Comparison of ENCODE assay signal across 1 cellular context in the genomic region with DNA sequence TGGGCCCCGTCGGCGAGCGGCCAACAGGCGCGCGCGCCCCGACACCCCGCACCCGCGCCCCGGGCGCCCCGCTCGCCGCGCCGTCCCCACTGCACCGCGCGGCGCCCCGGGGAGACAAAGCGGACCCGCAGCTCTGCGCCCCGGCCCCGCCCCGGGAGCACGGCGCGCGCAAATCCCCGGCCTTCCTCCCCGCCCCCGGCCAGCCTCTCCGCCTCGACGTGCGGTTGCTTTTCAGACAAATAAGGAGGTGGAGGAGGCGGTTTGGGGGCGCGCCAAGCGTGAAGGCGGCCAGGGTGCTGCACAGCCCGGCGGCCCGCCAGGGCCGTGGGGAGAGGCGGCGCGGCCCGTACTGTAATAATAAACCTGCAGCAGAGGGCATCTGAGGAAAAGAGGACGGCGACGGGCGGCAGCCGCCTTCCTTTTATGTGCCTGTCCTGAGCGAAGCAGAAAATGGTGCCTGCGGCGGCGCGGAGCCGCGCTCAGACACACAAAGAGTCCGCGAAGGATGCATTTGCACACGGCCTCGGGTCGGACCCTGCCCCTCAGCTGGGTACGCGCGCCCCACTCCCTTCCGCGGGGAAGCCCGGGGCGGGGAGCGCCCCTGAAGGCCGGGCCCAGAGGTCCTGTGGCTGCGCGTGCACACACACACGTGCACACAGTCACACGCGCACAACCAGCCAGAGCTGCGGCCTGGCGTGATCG.
TF ChIP-seq lines count a peak whose summit lies in the region.

No MANE protein-coding gene starts in this region.

TF ChIP-seq in HepG2, 621 proteins besides CTCF, POLR2A, EP300 and RAD21 (continued from another document and continues in another):
- TF ChIP-seq, protein P1, sequence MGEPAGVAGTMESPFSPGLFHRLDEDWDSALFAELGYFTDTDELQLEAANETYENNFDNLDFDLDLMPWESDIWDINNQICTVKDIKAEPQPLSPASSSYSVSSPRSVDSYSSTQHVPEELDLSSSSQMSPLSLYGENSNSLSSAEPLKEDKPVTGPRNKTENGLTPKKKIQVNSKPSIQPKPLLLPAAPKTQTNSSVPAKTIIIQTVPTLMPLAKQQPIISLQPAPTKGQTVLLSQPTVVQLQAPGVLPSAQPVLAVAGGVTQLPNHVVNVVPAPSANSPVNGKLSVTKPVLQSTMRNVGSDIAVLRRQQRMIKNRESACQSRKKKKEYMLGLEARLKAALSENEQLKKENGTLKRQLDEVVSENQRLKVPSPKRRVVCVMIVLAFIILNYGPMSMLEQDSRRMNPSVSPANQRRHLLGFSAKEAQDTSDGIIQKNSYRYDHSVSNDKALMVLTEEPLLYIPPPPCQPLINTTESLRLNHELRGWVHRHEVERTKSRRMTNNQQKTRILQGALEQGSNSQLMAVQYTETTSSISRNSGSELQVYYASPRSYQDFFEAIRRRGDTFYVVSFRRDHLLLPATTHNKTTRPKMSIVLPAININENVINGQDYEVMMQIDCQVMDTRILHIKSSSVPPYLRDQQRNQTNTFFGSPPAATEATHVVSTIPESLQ (CRISPR knock-in tag; conservative IDR thresholded peaks at IDR 0.05): no peak
- TF ChIP-seq, protein P2, sequence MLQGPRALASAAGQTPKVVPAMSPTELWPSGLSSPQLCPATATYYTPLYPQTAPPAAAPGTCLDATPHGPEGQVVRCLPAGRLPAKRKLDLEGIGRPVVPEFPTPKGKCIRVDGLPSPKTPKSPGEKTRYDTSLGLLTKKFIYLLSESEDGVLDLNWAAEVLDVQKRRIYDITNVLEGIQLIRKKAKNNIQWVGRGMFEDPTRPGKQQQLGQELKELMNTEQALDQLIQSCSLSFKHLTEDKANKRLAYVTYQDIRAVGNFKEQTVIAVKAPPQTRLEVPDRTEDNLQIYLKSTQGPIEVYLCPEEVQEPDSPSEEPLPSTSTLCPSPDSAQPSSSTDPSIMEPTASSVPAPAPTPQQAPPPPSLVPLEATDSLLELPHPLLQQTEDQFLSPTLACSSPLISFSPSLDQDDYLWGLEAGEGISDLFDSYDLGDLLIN (CRISPR knock-in tag; IDR thresholded peaks at IDR 0.05; ENCODE audit: borderline replicate concordance): no peak
- peak; percentile 56 for TF ChIP-seq RBM39 (IDR thresholded peaks at IDR 0.05; ENCODE audit: low read depth, low read length, poor library complexity, severe bottlenecking)
- 0 out of 2 replicates have a peak, but pooled peaks have one; percentile 40 for TF ChIP-seq GFI1 (CRISPR knock-in tag; IDR thresholded peaks at IDR 0.05; ENCODE audit: borderline replicate concordance)
- peak; percentile 61 for TF ChIP-seq TFDP2 (CRISPR knock-in tag; IDR thresholded peaks at IDR 0.05)
- TF ChIP-seq, protein P3, sequence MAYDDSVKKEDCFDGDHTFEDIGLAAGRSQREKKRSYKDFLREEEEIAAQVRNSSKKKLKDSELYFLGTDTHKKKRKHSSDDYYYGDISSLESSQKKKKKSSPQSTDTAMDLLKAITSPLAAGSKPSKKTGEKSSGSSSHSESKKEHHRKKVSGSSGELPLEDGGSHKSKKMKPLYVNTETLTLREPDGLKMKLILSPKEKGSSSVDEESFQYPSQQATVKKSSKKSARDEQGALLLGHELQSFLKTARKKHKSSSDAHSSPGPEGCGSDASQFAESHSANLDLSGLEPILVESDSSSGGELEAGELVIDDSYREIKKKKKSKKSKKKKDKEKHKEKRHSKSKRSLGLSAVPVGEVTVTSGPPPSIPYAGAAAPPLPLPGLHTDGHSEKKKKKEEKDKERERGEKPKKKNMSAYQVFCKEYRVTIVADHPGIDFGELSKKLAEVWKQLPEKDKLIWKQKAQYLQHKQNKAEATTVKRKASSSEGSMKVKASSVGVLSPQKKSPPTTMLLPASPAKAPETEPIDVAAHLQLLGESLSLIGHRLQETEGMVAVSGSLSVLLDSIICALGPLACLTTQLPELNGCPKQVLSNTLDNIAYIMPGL (CRISPR knock-in tag; IDR thresholded peaks at IDR 0.05; ENCODE audit: borderline replicate concordance in 1 of 2, low read depth in 1 of 2): peak; percentile 53 to 73; a peak in 2 of 4 replicates
- TF ChIP-seq ZNF670 (CRISPR knock-in tag; IDR thresholded peaks at IDR 0.05; ENCODE audit: borderline replicate concordance): 0 out of 2 replicates have a peak, but pooled peaks have one; percentile 27
- peak; percentile 87 for TF ChIP-seq TARDBP (CRISPR knock-in tag; IDR thresholded peaks at IDR 0.05)
- peak; percentile 54; the same call in 1 of the 2 replicates for TF ChIP-seq PAXIP1 (CRISPR knock-in tag; conservative IDR thresholded peaks at IDR 0.05)
- TF ChIP-seq, protein P4, sequence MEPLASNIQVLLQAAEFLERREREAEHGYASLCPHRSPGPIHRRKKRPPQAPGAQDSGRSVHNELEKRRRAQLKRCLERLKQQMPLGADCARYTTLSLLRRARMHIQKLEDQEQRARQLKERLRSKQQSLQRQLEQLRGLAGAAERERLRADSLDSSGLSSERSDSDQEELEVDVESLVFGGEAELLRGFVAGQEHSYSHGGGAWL (CRISPR knock-in tag; IDR thresholded peaks at IDR 0.05): peak; percentile 44
- 0 out of 2 replicates have a peak, but pooled peaks have one; percentile 71 for TF ChIP-seq ZNF530 (CRISPR knock-in tag; IDR thresholded peaks at IDR 0.05; ENCODE audit: low read depth)
- no peak for TF ChIP-seq NR2F6 (IDR thresholded peaks at IDR 0.05)
- TF ChIP-seq NR2F6 (CRISPR knock-in tag; IDR thresholded peaks at IDR 0.05): peak; percentile 31; the same call in 1 of the 2 replicates
- TF ChIP-seq ZMAT3 (CRISPR knock-in tag; conservative IDR thresholded peaks at IDR 0.05): peak; percentile 53
- no peak for TF ChIP-seq ZBTB40 (IDR thresholded peaks at IDR 0.05)
- TF ChIP-seq ZBTB40 (CRISPR knock-in tag; IDR thresholded peaks at IDR 0.05): peak; percentile 92
- TF ChIP-seq ZNF180 (CRISPR knock-in tag; IDR thresholded peaks at IDR 0.05; ENCODE audit: borderline replicate concordance, low read depth): no peak
- peak; percentile 83; the same call in 1 of the 2 replicates for TF ChIP-seq BCL3 (CRISPR knock-in tag; IDR thresholded peaks at IDR 0.05)
- peak; percentile 87 for TF ChIP-seq AGO2 (optimal IDR thresholded peaks at IDR 0.05; ENCODE audit: low read depth, low read length)
- no peak for TF ChIP-seq MAZ (IDR thresholded peaks at IDR 0.05; ENCODE audit: borderline replicate concordance, low read depth, low read length)
- peak; percentile 51 for TF ChIP-seq MAZ (CRISPR knock-in tag; IDR thresholded peaks at IDR 0.05; ENCODE audit: low read depth)
- TF ChIP-seq ZNF317 (CRISPR knock-in tag; IDR thresholded peaks at IDR 0.05): peak; percentile 66; the same call in 1 of the 2 replicates
- TF ChIP-seq MTF1 (CRISPR knock-in tag; IDR thresholded peaks at IDR 0.05): peak; percentile 99
- TF ChIP-seq SCMH1 (CRISPR knock-in tag; IDR thresholded peaks at IDR 0.05; ENCODE audit: borderline replicate concordance): no peak
- TF ChIP-seq ZBTB26 (CRISPR knock-in tag; IDR thresholded peaks at IDR 0.05; ENCODE audit: borderline replicate concordance): peak; percentile 56
- TF ChIP-seq ZSCAN25 (CRISPR knock-in tag; IDR thresholded peaks at IDR 0.05): peak; percentile 70; the same call in 1 of the 2 replicates
- TF ChIP-seq HOXA3 (CRISPR knock-in tag; IDR thresholded peaks at IDR 0.05): peak; percentile 40; the same call in 1 of the 2 replicates
